In the genomic region with DNA sequence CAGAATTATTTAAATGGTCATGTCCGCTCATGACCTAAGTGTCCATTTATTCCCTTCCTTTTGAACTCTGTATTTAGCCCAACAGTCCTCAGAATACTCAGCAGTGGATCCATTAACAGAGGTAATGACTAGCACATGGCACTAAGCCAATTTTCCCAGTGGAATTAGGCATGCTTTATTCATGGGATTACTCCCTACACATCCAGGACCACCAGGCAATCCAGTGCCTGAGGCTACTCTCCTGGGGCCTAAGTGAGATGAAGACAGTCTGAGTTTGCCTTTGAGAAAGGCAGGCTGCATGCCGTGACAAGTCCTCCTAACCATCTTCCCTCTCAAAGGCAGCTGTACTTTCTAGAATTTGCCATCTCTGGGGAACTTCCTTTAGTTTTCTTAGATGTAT, we compare ENCODE assay signal across 29 cellular contexts.
DNase-seq lines count a peak whose midpoint lies in the region; ATAC-seq, FAIRE-seq and TF ChIP-seq lines count a peak whose summit lies in the region.
"Had no signal": no experiment of that assay in that cellular context is flagged by ENCODE, and none has a peak within 500 bp of the region (broad histone marks: within the 10 kb centered on the region; RNA-seq: fewer than 3 reads in every experiment).

No MANE protein-coding gene starts in this region.

- no peak overlapping the region for H3K4me2 ChIP-seq in K562 (ENCODE audit: insufficient read depth, low read length)
- H3K4me2 ChIP-seq: hepatocyte had no signal

- in situ Hi-C loops in K562 (cut with MboI) = no loop called here

- no peak for TF ChIP-seq EP300 in K562 (IDR thresholded peaks at IDR 0.05; ENCODE audit: low read length)

- no peak for FAIRE-seq in K562 (lab: Jason Lieb, UNC)
- FAIRE-seq: A204.1, GM12878 had no signal

- TF ChIP-seq CTCF in K562 (IDR thresholded peaks at IDR 0.05 in 2 of 3, conservative IDR thresholded peaks at IDR 0.05 in 1 of 3; ENCODE audit: insufficient read depth in 2 of 3, low read depth in 1 of 3, low read length in 3 of 3) = no peak

- DNase-seq in NCI-H748 (lab: John Stamatoyannopoulos, UW; ENCODE audit: unreplicated experiment) (peak; percentile 47), NCI-H748 treated with DMSO at 0.1 percent for 48 hours (lab: John Stamatoyannopoulos, UW) (no peak), NCI-H2171 (lab: John Stamatoyannopoulos, UW) (peak; percentile 25), K562 (ENCODE audit: extremely low read depth in 1 of 4, low spot score in 3 of 4) (no peak), kidney tubule cell (ENCODE audit: low spot score) (peak; percentile 8), HPDE6-E6E7 (ENCODE audit: extremely low spot score) (no peak), middle frontal gyrus (ENCODE audit: extremely low spot score, low spot score) (no peak)
- DNase-seq in activated naive CD4-positive, alpha-beta T cell treated with anti-CD3 and anti-CD28 coated beads, Interleukin-2, amount 50 U/mL, for 16 hours = no peak
- DNase-seq: activated CD4-positive, alpha-beta memory T cell treated with anti-CD3 and anti-CD28 coated beads for 36 hours; activated CD4-positive, CD25-positive, alpha-beta regulatory T cell treated with anti-CD3 and anti-CD28 coated beads, Interleukin-2, amount 50 U/mL, for 72 hours; activated naive CD4-positive, alpha-beta T cell treated with Interleukin-2 at 50 U/mL for 16 hours; body of pancreas; CD4-positive, alpha-beta T cell; EL; endodermal cell; gastrocnemius medialis; HCEC 1CT; left cardiac atrium; NCI-H1436; nephron progenitor cell; NK-92 treated with Interleukin-12 subunit alpha and Interleukin-12 subunit beta, amount 100 ng/mL, for 24 hours; PC-3; stimulated activated CD4-positive, alpha-beta T cell treated with anti-CD3 and anti-CD28 coated beads, Interleukin-15, amount 100 ng/mL, for 24 hours; stimulated activated CD4-positive, alpha-beta T cell treated with anti-CD3 and anti-CD28 coated beads, Interleukin-4, amount 100 ng/mL, for 4 hours; T-helper 2 cell had no signal

- TF ChIP-seq RAD21 in K562 (CRISPR knock-in tag; conservative IDR thresholded peaks at IDR 0.05 in 1 of 2, IDR thresholded peaks at IDR 0.05 in 1 of 2) = no peak

- no peaks in the 10 kb centered on the region for H4K20me1 ChIP-seq in K562 (replicated peaks; ENCODE audit: control insufficient read depth, insufficient read depth, low read length)

- POLR2A ChIA-PET in K562 (lab: Yijun Ruan, JAX) = no interaction called here

- no peaks in the 10 kb centered on the region for H3K27me3 ChIP-seq in K562 (ENCODE audit: control insufficient read depth in 2 of 2, insufficient read depth in 2 of 2, low read length in 2 of 2)
- H3K27me3 ChIP-seq: body of pancreas, gastrocnemius medialis, hepatocyte, tibial nerve had no signal

- H2AFZ ChIP-seq in K562 (ENCODE audit: low read depth, low read length) = no peak overlapping the region
- H2AFZ ChIP-seq: hepatocyte had no signal

- intact Hi-C loops in K562 (cut with micrococcal nuclease) = no loop called here

- no peaks in the 10 kb centered on the region for H3K79me2 ChIP-seq in K562 (ENCODE audit: control insufficient read depth, insufficient read depth, low read length)
- H3K79me2 ChIP-seq: hepatocyte had no signal

- 0% methylated on average over 2 of the region's 2 CpGs for WGBS in K562 (ENCODE audit: insufficient coverage, low coverage, missing lambda C conversion rate)

- H3K9me1 ChIP-seq in K562 (ENCODE audit: control insufficient read depth, insufficient read depth, low read length) = no peaks in the 10 kb centered on the region

- H3K4me3 ChIP-seq in K562 = no peak overlapping the region
- H3K4me3 ChIP-seq: body of pancreas, gastrocnemius medialis, GM12878, hepatocyte, tibial nerve had no signal

- H3K27ac ChIP-seq in K562 (ENCODE audit: extremely low read depth, low read depth, low read length) = no peak overlapping the region
- H3K27ac ChIP-seq: body of pancreas, gastrocnemius medialis, hepatocyte, tibial nerve had no signal

- no peaks in the 10 kb centered on the region for H3K36me3 ChIP-seq in K562 (ENCODE audit: control insufficient read depth, insufficient read depth, low read length)
- H3K36me3 ChIP-seq: gastrocnemius medialis, tibial nerve had no signal

- CTCF ChIA-PET in K562 (lab: Yijun Ruan, JAX; ENCODE audit: low intra/inter-chr PET ratio) = no interaction called here

- no peaks in the 10 kb centered on the region for H3K4me1 ChIP-seq in K562 (replicated peaks in 1 of 2; ENCODE audit: control insufficient read depth in 2 of 2, insufficient read depth in 2 of 2, low read length in 2 of 2)
- H3K4me1 ChIP-seq: body of pancreas, gastrocnemius medialis, tibial nerve had no signal

- no peak for ATAC-seq in K562
- ATAC-seq: body of pancreas, gastrocnemius medialis, GM12878, left cardiac atrium, PC-3 had no signal

- BruUV-seq in K562 (replicated peaks; lab: Mats Ljungman, UMichigan) = no TSS peak

- no peak for TF ChIP-seq POLR2A in K562 (conservative IDR thresholded peaks at IDR 0.05)

- no peak overlapping the region for H3K9ac ChIP-seq in K562 (ENCODE audit: insufficient read depth in 1 of 2, low read depth in 2 of 2, low read length in 2 of 2)

- H3K9me3 ChIP-seq in K562 (replicated peaks; ENCODE audit: control insufficient read depth, insufficient read depth, low read depth, low read length) = no peaks in the 10 kb centered on the region
- H3K9me3 ChIP-seq: body of pancreas, gastrocnemius medialis had no signal

TF ChIP-seq in K562, 482 proteins besides CTCF, POLR2A, EP300 and RAD21:
- peak; percentile 67 for TF ChIP-seq NFIC (IDR thresholded peaks at IDR 0.05)
- no peak for TF ChIP-seq CBFA2T2 (conservative IDR thresholded peaks at IDR 0.05)
- no peak for TF ChIP-seq FOXK2 (conservative IDR thresholded peaks at IDR 0.05 in 1 of 2, IDR thresholded peaks at IDR 0.05 in 1 of 2; ENCODE audit: low read depth in 2 of 2)
- TF ChIP-seq FOSL1 (tag; conservative IDR thresholded peaks at IDR 0.05) = no peak
- TF ChIP-seq RBM22 (IDR thresholded peaks at IDR 0.05; ENCODE audit: low read depth, low read length, poor library complexity, severe bottlenecking) = no peak
- no peak for TF ChIP-seq TFAP4 (CRISPR knock-in tag; IDR thresholded peaks at IDR 0.05; ENCODE audit: borderline replicate concordance)
- TF ChIP-seq CREB5 (CRISPR knock-in tag; IDR thresholded peaks at IDR 0.05) = no peak
- TF ChIP-seq, protein P1, sequence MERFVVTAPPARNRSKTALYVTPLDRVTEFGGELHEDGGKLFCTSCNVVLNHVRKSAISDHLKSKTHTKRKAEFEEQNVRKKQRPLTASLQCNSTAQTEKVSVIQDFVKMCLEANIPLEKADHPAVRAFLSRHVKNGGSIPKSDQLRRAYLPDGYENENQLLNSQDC (CRISPR knock-in tag; IDR thresholded peaks at IDR 0.05) = no peak

Comparison
In these comparisons a context has a peak if more than half of its experiments do, and no peak if none do; other contexts are left out.
1. DNase-seq: peak in NCI-H748 (single experiment), NCI-H2171 (single experiment) and kidney tubule cell (single experiment); none in NCI-H748 treated with DMSO at 0.1 percent for 48 hours (single experiment), K562 (0 of 4), HPDE6-E6E7 (single experiment), middle frontal gyrus (single experiment) and activated naive CD4-positive, alpha-beta T cell treated with anti-CD3 and anti-CD28 coated beads, Interleukin-2, amount 50 U/mL, for 16 hours (single experiment).